In the genomic region with DNA sequence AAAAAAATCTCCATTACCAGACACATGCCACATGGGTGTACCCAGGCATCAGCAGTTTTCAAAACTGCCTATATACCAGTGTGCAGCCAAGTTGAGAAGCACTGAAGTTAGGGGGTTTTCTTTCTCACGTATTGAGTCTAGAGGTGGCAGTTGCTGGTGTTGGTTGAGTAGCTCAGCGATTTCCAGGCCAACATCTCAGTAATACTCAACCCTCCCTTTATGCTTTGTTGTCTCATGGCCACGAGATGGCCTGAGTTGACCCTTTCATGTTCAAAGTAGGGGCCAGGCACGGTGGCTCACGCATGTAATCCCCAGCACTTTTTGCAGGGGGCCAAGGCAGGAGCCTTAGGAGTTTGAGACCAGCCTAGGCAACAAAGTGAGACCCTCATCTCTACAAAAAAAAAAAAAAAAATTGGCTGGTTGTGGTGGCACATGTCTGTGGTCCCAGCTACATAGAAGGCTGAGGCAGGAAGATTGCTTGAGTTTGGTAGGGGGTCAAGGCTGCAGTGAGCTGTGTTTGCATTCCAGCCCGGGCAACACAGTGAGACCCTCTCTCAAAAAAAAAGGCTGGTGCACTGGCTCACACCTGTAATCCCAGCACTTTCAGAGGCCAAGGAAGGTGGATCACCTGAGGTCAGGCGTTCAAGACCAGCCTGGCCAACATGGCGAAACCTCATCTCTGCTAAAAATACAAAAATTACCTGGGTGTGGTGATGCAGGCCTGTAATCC, we compare ENCODE assay signal across 1 cellular context.
TF ChIP-seq lines count a peak whose summit lies in the region.

No MANE protein-coding gene starts in this region.

TF ChIP-seq in HepG2, 621 proteins besides CTCF, POLR2A, EP300 and RAD21 (continued from another document and continues in another):
- TF ChIP-seq PAXIP1 (CRISPR knock-in tag; conservative IDR thresholded peaks at IDR 0.05) (0 out of 2 replicates have a peak, but pooled peaks have one; percentile 11), YEATS4 (CRISPR knock-in tag; IDR thresholded peaks at IDR 0.05; ENCODE audit: borderline replicate concordance) (0 out of 2 replicates have a peak, but pooled peaks have one; percentile 50), NR2F6 (IDR thresholded peaks at IDR 0.05) (no peak), NR2F6 (CRISPR knock-in tag; IDR thresholded peaks at IDR 0.05) (peak; percentile 67), BCL6 (CRISPR knock-in tag; IDR thresholded peaks at IDR 0.05) (peak; percentile 61; the same call in 1 of the 2 replicates), NPAS2 (CRISPR knock-in tag; IDR thresholded peaks at IDR 0.05; ENCODE audit: borderline replicate concordance) (no peak), KDM5B (CRISPR knock-in tag; IDR thresholded peaks at IDR 0.05; ENCODE audit: borderline replicate concordance) (no peak), KLF16 (CRISPR knock-in tag; IDR thresholded peaks at IDR 0.05) (peak in 1 of 2 experiments; percentile 48; a peak in 1 of 4 replicates), ZSCAN21 (CRISPR knock-in tag; IDR thresholded peaks at IDR 0.05; ENCODE audit: borderline replicate concordance) (no peak), TOPORS (CRISPR knock-in tag; IDR thresholded peaks at IDR 0.05) (no peak), ZNF138 (CRISPR knock-in tag; IDR thresholded peaks at IDR 0.05; ENCODE audit: low read depth) (no peak), SAP130 (CRISPR knock-in tag; IDR thresholded peaks at IDR 0.05; ENCODE audit: low read depth) (peak; percentile 65), TERF1 (CRISPR knock-in tag; IDR thresholded peaks at IDR 0.05) (no peak), PHF21A (CRISPR knock-in tag; IDR thresholded peaks at IDR 0.05) (no peak; the same call in 1 of the 2 replicates), MAZ (IDR thresholded peaks at IDR 0.05; ENCODE audit: borderline replicate concordance, low read depth, low read length) (no peak), MAZ (CRISPR knock-in tag; IDR thresholded peaks at IDR 0.05; ENCODE audit: low read depth) (0 out of 2 replicates have a peak, but pooled peaks have one; percentile 36), SMC3 (IDR thresholded peaks at IDR 0.05; ENCODE audit: low read length) (peak; percentile 41), TCF7 (IDR thresholded peaks at IDR 0.05; ENCODE audit: low read depth) (peak; percentile 20; the same call in 1 of the 2 replicates), USF2 (IDR thresholded peaks at IDR 0.05; ENCODE audit: low read depth, low read length) (no peak), USF2 (CRISPR knock-in tag; IDR thresholded peaks at IDR 0.05; ENCODE audit: borderline replicate concordance) (no peak), LCORL (IDR thresholded peaks at IDR 0.05) (no peak), LCORL (CRISPR knock-in tag; IDR thresholded peaks at IDR 0.05) (0 out of 2 replicates have a peak, but pooled peaks have one; percentile 43), STAG1 (CRISPR knock-in tag; IDR thresholded peaks at IDR 0.05) (peak; percentile 54), TFE3 (CRISPR knock-in tag; IDR thresholded peaks at IDR 0.05) (peak; percentile 58; the same call in 1 of the 2 replicates), ZNF614 (CRISPR knock-in tag; IDR thresholded peaks at IDR 0.05; ENCODE audit: borderline replicate concordance) (no peak; the same call in 1 of the 2 replicates), KDM2A (CRISPR knock-in tag; IDR thresholded peaks at IDR 0.05; ENCODE audit: borderline replicate concordance, low read depth) (0 out of 2 replicates have a peak, but pooled peaks have one; percentile 50), RFXAP (CRISPR knock-in tag; IDR thresholded peaks at IDR 0.05; ENCODE audit: borderline replicate concordance) (0 out of 2 replicates have a peak, but pooled peaks have one; percentile 53)
- TF ChIP-seq, protein P1, sequence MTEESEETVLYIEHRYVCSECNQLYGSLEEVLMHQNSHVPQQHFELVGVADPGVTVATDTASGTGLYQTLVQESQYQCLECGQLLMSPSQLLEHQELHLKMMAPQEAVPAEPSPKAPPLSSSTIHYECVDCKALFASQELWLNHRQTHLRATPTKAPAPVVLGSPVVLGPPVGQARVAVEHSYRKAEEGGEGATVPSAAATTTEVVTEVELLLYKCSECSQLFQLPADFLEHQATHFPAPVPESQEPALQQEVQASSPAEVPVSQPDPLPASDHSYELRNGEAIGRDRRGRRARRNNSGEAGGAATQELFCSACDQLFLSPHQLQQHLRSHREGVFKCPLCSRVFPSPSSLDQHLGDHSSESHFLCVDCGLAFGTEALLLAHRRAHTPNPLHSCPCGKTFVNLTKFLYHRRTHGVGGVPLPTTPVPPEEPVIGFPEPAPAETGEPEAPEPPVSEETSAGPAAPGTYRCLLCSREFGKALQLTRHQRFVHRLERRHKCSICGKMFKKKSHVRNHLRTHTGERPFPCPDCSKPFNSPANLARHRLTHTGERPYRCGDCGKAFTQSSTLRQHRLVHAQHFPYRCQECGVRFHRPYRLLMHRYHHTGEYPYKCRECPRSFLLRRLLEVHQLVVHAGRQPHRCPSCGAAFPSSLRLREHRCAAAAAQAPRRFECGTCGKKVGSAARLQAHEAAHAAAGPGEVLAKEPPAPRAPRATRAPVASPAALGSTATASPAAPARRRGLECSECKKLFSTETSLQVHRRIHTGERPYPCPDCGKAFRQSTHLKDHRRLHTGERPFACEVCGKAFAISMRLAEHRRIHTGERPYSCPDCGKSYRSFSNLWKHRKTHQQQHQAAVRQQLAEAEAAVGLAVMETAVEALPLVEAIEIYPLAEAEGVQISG (CRISPR knock-in tag; IDR thresholded peaks at IDR 0.05), result no peak
- TF ChIP-seq, protein P2, sequence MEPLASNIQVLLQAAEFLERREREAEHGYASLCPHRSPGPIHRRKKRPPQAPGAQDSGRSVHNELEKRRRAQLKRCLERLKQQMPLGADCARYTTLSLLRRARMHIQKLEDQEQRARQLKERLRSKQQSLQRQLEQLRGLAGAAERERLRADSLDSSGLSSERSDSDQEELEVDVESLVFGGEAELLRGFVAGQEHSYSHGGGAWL (CRISPR knock-in tag; IDR thresholded peaks at IDR 0.05), result no peak
- TF ChIP-seq, protein P3, sequence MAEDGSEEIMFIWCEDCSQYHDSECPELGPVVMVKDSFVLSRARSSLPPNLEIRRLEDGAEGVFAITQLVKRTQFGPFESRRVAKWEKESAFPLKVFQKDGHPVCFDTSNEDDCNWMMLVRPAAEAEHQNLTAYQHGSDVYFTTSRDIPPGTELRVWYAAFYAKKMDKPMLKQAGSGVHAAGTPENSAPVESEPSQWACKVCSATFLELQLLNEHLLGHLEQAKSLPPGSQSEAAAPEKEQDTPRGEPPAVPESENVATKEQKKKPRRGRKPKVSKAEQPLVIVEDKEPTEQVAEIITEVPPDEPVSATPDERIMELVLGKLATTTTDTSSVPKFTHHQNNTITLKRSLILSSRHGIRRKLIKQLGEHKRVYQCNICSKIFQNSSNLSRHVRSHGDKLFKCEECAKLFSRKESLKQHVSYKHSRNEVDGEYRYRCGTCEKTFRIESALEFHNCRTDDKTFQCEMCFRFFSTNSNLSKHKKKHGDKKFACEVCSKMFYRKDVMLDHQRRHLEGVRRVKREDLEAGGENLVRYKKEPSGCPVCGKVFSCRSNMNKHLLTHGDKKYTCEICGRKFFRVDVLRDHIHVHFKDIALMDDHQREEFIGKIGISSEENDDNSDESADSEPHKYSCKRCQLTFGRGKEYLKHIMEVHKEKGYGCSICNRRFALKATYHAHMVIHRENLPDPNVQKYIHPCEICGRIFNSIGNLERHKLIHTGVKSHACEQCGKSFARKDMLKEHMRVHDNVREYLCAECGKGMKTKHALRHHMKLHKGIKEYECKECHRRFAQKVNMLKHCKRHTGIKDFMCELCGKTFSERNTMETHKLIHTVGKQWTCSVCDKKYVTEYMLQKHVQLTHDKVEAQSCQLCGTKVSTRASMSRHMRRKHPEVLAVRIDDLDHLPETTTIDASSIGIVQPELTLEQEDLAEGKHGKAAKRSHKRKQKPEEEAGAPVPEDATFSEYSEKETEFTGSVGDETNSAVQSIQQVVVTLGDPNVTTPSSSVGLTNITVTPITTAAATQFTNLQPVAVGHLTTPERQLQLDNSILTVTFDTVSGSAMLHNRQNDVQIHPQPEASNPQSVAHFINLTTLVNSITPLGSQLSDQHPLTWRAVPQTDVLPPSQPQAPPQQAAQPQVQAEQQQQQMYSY (CRISPR knock-in tag; IDR thresholded peaks at IDR 0.05), result no peak
- TF ChIP-seq, protein P4, sequence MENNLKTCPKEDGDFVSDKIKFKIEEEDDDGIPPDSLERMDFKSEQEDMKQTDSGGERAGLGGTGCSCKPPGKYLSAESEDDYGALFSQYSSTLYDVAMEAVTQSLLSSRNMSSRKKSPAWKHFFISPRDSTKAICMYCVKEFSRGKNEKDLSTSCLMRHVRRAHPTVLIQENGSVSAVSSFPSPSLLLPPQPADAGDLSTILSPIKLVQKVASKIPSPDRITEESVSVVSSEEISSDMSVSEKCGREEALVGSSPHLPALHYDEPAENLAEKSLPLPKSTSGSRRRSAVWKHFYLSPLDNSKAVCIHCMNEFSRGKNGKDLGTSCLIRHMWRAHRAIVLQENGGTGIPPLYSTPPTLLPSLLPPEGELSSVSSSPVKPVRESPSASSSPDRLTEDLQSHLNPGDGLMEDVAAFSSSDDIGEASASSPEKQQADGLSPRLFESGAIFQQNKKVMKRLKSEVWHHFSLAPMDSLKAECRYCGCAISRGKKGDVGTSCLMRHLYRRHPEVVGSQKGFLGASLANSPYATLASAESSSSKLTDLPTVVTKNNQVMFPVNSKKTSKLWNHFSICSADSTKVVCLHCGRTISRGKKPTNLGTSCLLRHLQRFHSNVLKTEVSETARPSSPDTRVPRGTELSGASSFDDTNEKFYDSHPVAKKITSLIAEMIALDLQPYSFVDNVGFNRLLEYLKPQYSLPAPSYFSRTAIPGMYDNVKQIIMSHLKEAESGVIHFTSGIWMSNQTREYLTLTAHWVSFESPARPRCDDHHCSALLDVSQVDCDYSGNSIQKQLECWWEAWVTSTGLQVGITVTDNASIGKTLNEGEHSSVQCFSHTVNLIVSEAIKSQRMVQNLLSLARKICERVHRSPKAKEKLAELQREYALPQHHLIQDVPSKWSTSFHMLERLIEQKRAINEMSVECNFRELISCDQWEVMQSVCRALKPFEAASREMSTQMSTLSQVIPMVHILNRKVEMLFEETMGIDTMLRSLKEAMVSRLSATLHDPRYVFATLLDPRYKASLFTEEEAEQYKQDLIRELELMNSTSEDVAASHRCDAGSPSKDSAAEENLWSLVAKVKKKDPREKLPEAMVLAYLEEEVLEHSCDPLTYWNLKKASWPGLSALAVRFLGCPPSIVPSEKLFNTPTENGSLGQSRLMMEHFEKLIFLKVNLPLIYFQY (CRISPR knock-in tag; IDR thresholded peaks at IDR 0.05; ENCODE audit: borderline replicate concordance), result no peak
